Comparison of ENCODE assay signal across 1 cellular context in genomic region chr17:21285164-21286065, GRCh38.
TF ChIP-seq lines count a peak whose summit lies in the region.

No MANE protein-coding gene starts in this region.

TF ChIP-seq in GM23338, 12 proteins besides CTCF, POLR2A, EP300 and RAD21 (continued from another document):
- TF ChIP-seq ZNF462 (CRISPR knock-in tag; IDR thresholded peaks at IDR 0.05) (no peak), JUNB (IDR thresholded peaks at IDR 0.05; ENCODE audit: unreplicated experiment) (no peak), NANOG (IDR thresholded peaks at IDR 0.05; ENCODE audit: borderline replicate concordance) (no peak), STAT1 (IDR thresholded peaks at IDR 0.05; ENCODE audit: unreplicated experiment) (no peak), CREB1 (CRISPR knock-in tag; IDR thresholded peaks at IDR 0.05; ENCODE audit: low read depth) (no peak), ETS1 (IDR thresholded peaks at IDR 0.05) (no peak)
